Comparison of ENCODE assay signal across 15 cellular contexts in genomic region chr4:112517911-112518310, GRCh38. TPM values are rescaled to one million over a fixed set of nuclear protein-coding genes. Genes with fewer than 3 reads are reported as not detected.
DNase-seq lines count a peak whose midpoint lies in the region; ATAC-seq lines count a peak whose summit lies in the region.
"Had no signal": no experiment of that assay in that cellular context is flagged by ENCODE, and none has a peak within 500 bp of the region (broad histone marks: within the 10 kb centered on the region; RNA-seq: fewer than 3 reads in every experiment).

No MANE protein-coding gene starts in this region.

- peak; percentile 13 for ATAC-seq in GM18498 (IDR thresholded peaks at IDR 0.05; ENCODE audit: unreplicated experiment)
- ATAC-seq in naive thymus-derived CD4-positive, alpha-beta T cell: no peak
- ATAC-seq: activated CD4-positive, CD25-positive, alpha-beta regulatory T cell treated with anti-CD3 and anti-CD28 coated beads, Interleukin-2, amount 50 U/mL, for 24 hours; mucosa of descending colon had no signal

- peaks cover 0 to 6% (median 4%) of the 10 kb centered on the region in 3 experiments for H3K9me3 ChIP-seq in naive thymus-derived CD4-positive, alpha-beta T cell (ENCODE audit: control insufficient read depth in 2 of 3, low read length in 3 of 3)
- H3K9me3 ChIP-seq: mucosa of descending colon had no signal

- H3K27ac ChIP-seq in naive thymus-derived CD4-positive, alpha-beta T cell (ENCODE audit: low read depth, low read length): no peak overlapping the region
- H3K27ac ChIP-seq: 22Rv1, hepatocyte had no signal

- peaks cover 22 to 71% of the 10 kb centered on the region in 2 donors for H3K27me3 ChIP-seq in naive thymus-derived CD4-positive, alpha-beta T cell (ENCODE audit: control insufficient read depth in 2 of 2, insufficient read depth in 2 of 2, low read length in 2 of 2)

- intact Hi-C loops in naive thymus-derived CD4-positive, alpha-beta T cell (cut with micrococcal nuclease): loop anchor here in 1 of 2 donors (1.0 to 2.0 kb wide), 3 partner anchors 119 to 1887 kb away; partner anchors contain the start of genes AP1AR, LARP7 and ZGRF1

- H3K4me3 Mint-ChIP-seq in T-helper 1 cell treated with Interleukin-12 subunit alpha and Interleukin-12 subunit beta and Interleukin-4 antibody, amounts not matched to agents 30 μg/mL and 1 μg/mL, for 36 hours: peak overlapping the region; percentile 88
- peak overlapping the region; percentile 62 for H3K4me3 Mint-ChIP-seq in activated CD4-positive, alpha-beta memory T cell treated with anti-CD3 and anti-CD28 coated beads, Interleukin-2, amount 10 ng/mL, durations not matched to agents 7 days and 5 days
- peak overlapping the region; percentile 6 to 99 (median 74) for H3K4me3 Mint-ChIP-seq in naive thymus-derived CD4-positive, alpha-beta T cell

- H3K27ac Mint-ChIP-seq in T-helper 1 cell treated with Interleukin-12 subunit alpha and Interleukin-12 subunit beta and Interleukin-4 antibody, amounts not matched to agents 30 μg/mL and 1 μg/mL, for 36 hours: peak overlapping the region; percentile 16
- no peak overlapping the region for H3K27ac Mint-ChIP-seq in activated CD4-positive, alpha-beta memory T cell treated with anti-CD3 and anti-CD28 coated beads, Interleukin-2, amount 10 ng/mL, durations not matched to agents 7 days and 5 days
- no peak overlapping the region for H3K27ac Mint-ChIP-seq in naive thymus-derived CD4-positive, alpha-beta T cell

- CTCF ChIA-PET in activated CD4-positive, alpha-beta memory T cell treated with anti-CD3 and anti-CD28 coated beads, Interleukin-2, amount 10 ng/mL, durations not matched to agents 7 days and 5 days (lab: Charles Lee): interaction anchor here (1.5 kb wide), 1 partner anchor 191 kb away, joined by 6 read pairs; no protein-coding TSS in a partner anchor
- CTCF ChIA-PET in naive thymus-derived CD4-positive, alpha-beta T cell (lab: Charles Lee): interaction anchor here (1.3 kb wide), 1 partner anchor 418 kb away, joined by 3 read pairs; no protein-coding TSS in a partner anchor

- DNase-seq in T-helper 1 cell (no peak), NCI-H82 (lab: John Stamatoyannopoulos, UW) (no peak), NCI-H187 treated with DMSO at 0.1 percent for 48 hours (lab: John Stamatoyannopoulos, UW) (no peak)
- DNase-seq in activated CD4-positive, alpha-beta memory T cell treated with anti-CD3 and anti-CD28 coated beads, Interleukin-2, amount 10 ng/mL, durations not matched to agents 7 days and 5 days: no peak
- DNase-seq in naive thymus-derived CD4-positive, alpha-beta T cell: no peak
- no peak for DNase-seq in activated CD4-positive, CD25-positive, alpha-beta regulatory T cell treated with anti-CD3 and anti-CD28 coated beads, Interleukin-2, amount 50 U/mL, for 72 hours
- DNase-seq: mucosa of descending colon, NCI-H2107 had no signal

- peaks cover 9% of the 10 kb centered on the region for H3K36me3 Mint-ChIP-seq in T-helper 1 cell treated with Interleukin-12 subunit alpha and Interleukin-12 subunit beta and Interleukin-4 antibody, amounts not matched to agents 30 μg/mL and 1 μg/mL, for 36 hours (ENCODE audit: low read depth)
- no peaks in the 10 kb centered on the region for H3K36me3 Mint-ChIP-seq in activated CD4-positive, alpha-beta memory T cell treated with anti-CD3 and anti-CD28 coated beads, Interleukin-2, amount 10 ng/mL, durations not matched to agents 7 days and 5 days (ENCODE audit: low read depth)
- peaks cover 0 to 10% (median 6%) of the 10 kb centered on the region in 5 donors for H3K36me3 Mint-ChIP-seq in naive thymus-derived CD4-positive, alpha-beta T cell

- peaks cover 87% of the 10 kb centered on the region for H3K27me3 Mint-ChIP-seq in T-helper 1 cell treated with Interleukin-12 subunit alpha and Interleukin-12 subunit beta and Interleukin-4 antibody, amounts not matched to agents 30 μg/mL and 1 μg/mL, for 36 hours (ENCODE audit: low read depth)
- H3K27me3 Mint-ChIP-seq in activated CD4-positive, alpha-beta memory T cell treated with anti-CD3 and anti-CD28 coated beads, Interleukin-2, amount 10 ng/mL, durations not matched to agents 7 days and 5 days: peaks cover 92% of the 10 kb centered on the region
- H3K27me3 Mint-ChIP-seq in naive thymus-derived CD4-positive, alpha-beta T cell: peaks cover 92 to 99% (median 93%) of the 10 kb centered on the region in 5 donors

- H3K36me3 ChIP-seq in naive thymus-derived CD4-positive, alpha-beta T cell (ENCODE audit: control insufficient read depth in 2 of 3, insufficient read depth in 3 of 3, low read length in 3 of 3): no peaks in the 10 kb centered on the region

- peaks cover 17 to 43% of the 10 kb centered on the region in 2 donors for H3K4me1 ChIP-seq in naive thymus-derived CD4-positive, alpha-beta T cell (ENCODE audit: control insufficient read depth in 2 of 2, insufficient read depth in 2 of 2, low read length in 2 of 2)

- no peak overlapping the region for H3K4me3 ChIP-seq in naive thymus-derived CD4-positive, alpha-beta T cell (ENCODE audit: low read length)
- H3K4me3 ChIP-seq: hepatocyte, mucosa of descending colon had no signal

- H3K9me3 Mint-ChIP-seq in T-helper 1 cell treated with Interleukin-12 subunit alpha and Interleukin-12 subunit beta and Interleukin-4 antibody, amounts not matched to agents 30 μg/mL and 1 μg/mL, for 36 hours: peaks cover 6% of the 10 kb centered on the region
- no peaks in the 10 kb centered on the region for H3K9me3 Mint-ChIP-seq in activated CD4-positive, alpha-beta memory T cell treated with anti-CD3 and anti-CD28 coated beads, Interleukin-2, amount 10 ng/mL, durations not matched to agents 7 days and 5 days
- H3K9me3 Mint-ChIP-seq in naive thymus-derived CD4-positive, alpha-beta T cell: peaks cover 0 to 43% (median 11%) of the 10 kb centered on the region in 11 donors

- POLR2A ChIA-PET in activated CD4-positive, alpha-beta memory T cell treated with anti-CD3 and anti-CD28 coated beads, Interleukin-2, amount 10 ng/mL, durations not matched to agents 7 days and 5 days (lab: Charles Lee): no interaction called here
- POLR2A ChIA-PET in naive thymus-derived CD4-positive, alpha-beta T cell (lab: Charles Lee): no interaction called here

- peaks cover 57% of the 10 kb centered on the region for H3K4me1 Mint-ChIP-seq in T-helper 1 cell treated with Interleukin-12 subunit alpha and Interleukin-12 subunit beta and Interleukin-4 antibody, amounts not matched to agents 30 μg/mL and 1 μg/mL, for 36 hours (ENCODE audit: low read depth)
- peaks cover 67% of the 10 kb centered on the region for H3K4me1 Mint-ChIP-seq in activated CD4-positive, alpha-beta memory T cell treated with anti-CD3 and anti-CD28 coated beads, Interleukin-2, amount 10 ng/mL, durations not matched to agents 7 days and 5 days
- H3K4me1 Mint-ChIP-seq in naive thymus-derived CD4-positive, alpha-beta T cell: peaks cover 37 to 73% (median 69%) of the 10 kb centered on the region in 7 donors

RNA-seq across cellular contexts. Expression of gene NEUROG2, which starts 1.9 kb away (rescaled TPM):
- total RNA-seq in activated CD4-positive, alpha-beta memory T cell treated with anti-CD3 and anti-CD28 coated beads, Interleukin-2, amount 10 ng/mL, durations not matched to agents 7 days and 5 days: not detected
- total RNA-seq in naive thymus-derived CD4-positive, alpha-beta T cell: under 1 TPM in 1 of 5 experiments, not detected in 4; 0.10 TPM
- polyA plus RNA-seq in naive thymus-derived CD4-positive, alpha-beta T cell: not detected
- total RNA-seq: mucosa of descending colon, posterior vena cava, subcutaneous adipose tissue had no signal
- polyA plus RNA-seq: hepatocyte had no signal
